Comparison of ENCODE assay signal across 13 cellular contexts in the genomic region with DNA sequence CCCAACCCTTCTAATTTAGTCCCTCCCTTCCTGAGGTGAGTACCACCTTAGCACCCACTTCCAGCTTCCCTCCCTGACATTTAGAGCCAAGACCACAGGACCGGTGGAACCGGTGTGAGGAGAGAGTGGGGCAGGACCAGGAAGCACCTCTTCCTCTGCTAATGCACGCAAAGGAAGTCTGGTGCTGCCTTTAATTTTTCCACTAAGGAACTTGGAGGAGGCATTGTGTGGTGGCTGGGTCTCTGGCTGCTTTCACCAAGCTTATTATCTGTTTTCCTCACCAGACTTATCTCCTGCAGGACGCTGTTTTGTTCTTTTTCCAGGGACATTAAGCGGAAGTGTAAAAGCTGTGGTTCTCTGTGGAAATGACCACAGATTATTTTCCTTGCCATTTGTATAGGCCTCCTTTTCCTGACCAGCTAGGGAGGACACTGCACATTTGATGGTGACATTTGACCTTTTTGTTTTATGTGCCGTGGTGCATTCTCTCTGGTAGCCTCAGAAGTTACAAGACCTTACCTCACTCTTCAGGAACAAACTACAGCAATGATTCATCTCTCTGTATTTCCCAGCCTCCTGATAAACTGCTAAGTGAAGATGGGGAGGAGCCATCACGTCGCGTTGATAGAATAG. TPM values are rescaled to one million over a fixed set of nuclear protein-coding genes. Genes with fewer than 3 reads are reported as not detected.
DNase-seq lines count a peak whose midpoint lies in the region; ATAC-seq and TF ChIP-seq lines count a peak whose summit lies in the region.
"Had no signal": no experiment of that assay in that cellular context is flagged by ENCODE, and none has a peak within 500 bp of the region (broad histone marks: within the 10 kb centered on the region; RNA-seq: fewer than 3 reads in every experiment).

No MANE protein-coding gene starts in this region.

- H3K36me3 ChIP-seq in mesodermal cell (ENCODE audit: control insufficient read depth, insufficient read depth, low read length) = no peaks in the 10 kb centered on the region
- H3K36me3 ChIP-seq: SJCRH30 had no signal

- no peaks in the 10 kb centered on the region for H3K9me3 ChIP-seq in mesodermal cell (ENCODE audit: control insufficient read depth, low read length)
- H3K9me3 ChIP-seq: SJCRH30 had no signal

- H3K4me1 ChIP-seq in mesodermal cell (ENCODE audit: control insufficient read depth, insufficient read depth, low read length, poor library complexity, severe bottlenecking) = peaks cover 11% of the 10 kb centered on the region
- H3K4me1 ChIP-seq: SJCRH30 had no signal

- WGBS in mesodermal cell (ENCODE audit: insufficient coverage in 2 of 2), 2 experiments = 78 to 84% methylated on average over 4 to 5 of the region's 9 CpGs

- intact Hi-C loops in Right ventricle myocardium inferior (cut with DNase I) = loop anchor here (5.0 kb wide), 1 partner anchor 41 kb away; a partner anchor contains a TSS
- intact Hi-C loops in cardiac septum (cut with DNase I) = loop anchor here (5.0 kb wide), 2 partner anchors 41 to 44 kb away; a partner anchor contains a TSS
- intact Hi-C loops in left colon (cut with DNase I, micrococcal nuclease) = no loop called here

- H3K4me3 ChIP-seq in fibroblast of the aortic adventitia (ENCODE audit: low read depth, low read length) (no peak overlapping the region), mesodermal cell (ENCODE audit: extremely low read depth, insufficient read depth, low read length, poor library complexity, severe bottlenecking) (no peak overlapping the region)
- H3K4me3 ChIP-seq: SJCRH30 had no signal

- peak; percentile 57 for ATAC-seq in Right ventricle myocardium inferior
- no peak for ATAC-seq in HG03108 (IDR thresholded peaks at IDR 0.05; ENCODE audit: unreplicated experiment)
- ATAC-seq in HG02571 (IDR thresholded peaks at IDR 0.05; ENCODE audit: unreplicated experiment) = no peak
- no peak for ATAC-seq in left colon
- ATAC-seq: activated CD8-positive, alpha-beta T cell treated with anti-CD3 and anti-CD28 coated beads for 36 hours; stimulated activated memory B cell treated with anti-CD40 and anti-IgM and Interleukin-4, amounts not matched to agents 10 μg/mL and 1 μg/mL and 100 μg/mL, for 72 hours had no signal

- no peak for TF ChIP-seq CTCF in fibroblast of the aortic adventitia (IDR thresholded peaks at IDR 0.05; ENCODE audit: insufficient read depth, low read length)

- DNase-seq in Right ventricle myocardium inferior (ENCODE audit: missing footprints) (no peak), cardiac septum (ENCODE audit: low spot score) (no peak), fibroblast of the aortic adventitia (ENCODE audit: low read depth) (peak; percentile 34), left colon (no peak), hepatic stellate cell (ENCODE audit: low spot score) (no peak)
- DNase-seq: 8988T; activated CD8-positive, alpha-beta T cell treated with anti-CD3 and anti-CD28 coated beads for 36 hours; Karpas-422; SJCRH30 had no signal

- H3K27ac ChIP-seq in mesodermal cell (ENCODE audit: low read depth, low read length, severe bottlenecking) = peak overlapping the region; percentile 68
- H3K27ac ChIP-seq: SJCRH30 had no signal

RNA-seq across cellular contexts. Expression of a gene that starts 39.8 kb away (rescaled TPM):
- total RNA-seq in Right ventricle myocardium inferior (439 TPM), cardiac septum (554 TPM), fibroblast of the aortic adventitia (ENCODE audit: low replicate concordance) (254 and 293 TPM in 2 replicates), left colon (100 to 1,000 TPM; 321 to 326 TPM)
- polyA plus RNA-seq in mesodermal cell (2013, experiment 1 of 2) = 152 TPM
- polyA plus RNA-seq in mesodermal cell (2013, experiment 2 of 2) = 131 TPM

Comparison
In these comparisons a context has a peak if more than half of its experiments do, and no peak if none do; other contexts are left out.
1. intact Hi-C loops: an anchor here in Right ventricle myocardium inferior (5.0 kb wide) and cardiac septum (5.0 kb wide); none called in left colon.